ENCODE assay signal across 1 cellular context in genomic region chr3:46705022-46705530, GRCh38.
TF ChIP-seq lines count a peak whose summit lies in the region.

No MANE protein-coding gene starts in this region.

TF ChIP-seq in GM12878, 131 proteins besides CTCF, POLR2A, EP300 and RAD21 (continued from another document):
- TF ChIP-seq ZNF592 (IDR thresholded peaks at IDR 0.05) (peak; percentile 39; the same call in 1 of the 2 replicates), IKZF1 (conservative IDR thresholded peaks at IDR 0.05) (0 out of 2 replicates have a peak, but pooled peaks have one; percentile 11), ATF2 (IDR thresholded peaks at IDR 0.05; ENCODE audit: low read length) (no peak), YY1 (IDR thresholded peaks at IDR 0.05; ENCODE audit: low read depth, low read length) (peak; percentile 61; the same call in 1 of the 2 replicates), ZNF207 (IDR thresholded peaks at IDR 0.05; ENCODE audit: borderline replicate concordance) (0 out of 2 replicates have a peak, but pooled peaks have one; percentile 33), SMC3 (IDR thresholded peaks at IDR 0.05; ENCODE audit: borderline replicate concordance, low read length) (peak; percentile 95), SMAD1 (IDR thresholded peaks at IDR 0.05; ENCODE audit: low read depth, partially characterized antibody) (no peak)
